Comparison of ENCODE assay signal across 17 cellular contexts in the genomic region with DNA sequence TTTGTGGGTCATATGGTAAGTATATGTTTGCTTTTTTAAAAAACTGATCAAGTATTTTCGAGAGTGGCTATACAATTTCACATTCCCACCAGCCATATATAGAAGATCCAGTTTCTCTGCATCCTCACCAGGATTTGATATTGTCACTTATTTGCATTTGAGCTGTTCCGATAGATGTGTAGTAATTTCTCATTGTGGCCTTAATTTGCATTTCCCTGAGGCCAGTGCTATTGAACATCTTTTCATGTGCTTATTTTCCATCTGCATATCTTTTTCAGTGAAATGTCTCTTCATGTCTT.
"Had no signal": no experiment of that assay in that cellular context is flagged by ENCODE, and none has a peak within 500 bp of the region (broad histone marks: within the 10 kb centered on the region; RNA-seq: fewer than 3 reads in every experiment).

No MANE protein-coding gene starts in this region.

- H3K9ac ChIP-seq: KMS-11 had no signal

- H3K36me3 ChIP-seq: SJSA1 had no signal

- H3K4me3 ChIP-seq: K562, SJSA1, SK-N-MC had no signal

- DNase-seq: Kasumi-1, MM.1S, NCI-H1436, NCI-H187, NCI-H2081 treated with DMSO at 0.1 percent for 48 hours, NCI-H2171, NCI-H226, NCI-H446, NCI-H510A, NCI-H524 treated with DMSO at 0.1 percent for 48 hours, Right ventricle myocardium superior, RPMI8226, SIG-M5 had no signal

- H3K27ac ChIP-seq: KMS-11, SJSA1, SK-N-MC had no signal

- H3K9me3 ChIP-seq: SJSA1 had no signal

- H3K4me1 ChIP-seq: SJSA1 had no signal

- ATAC-seq: K562 had no signal

- H3K27me3 ChIP-seq: SJSA1 had no signal

- H3K4me2 ChIP-seq: KMS-11 had no signal
